Comparison of ENCODE assay signal across 1 cellular context in the genomic region with DNA sequence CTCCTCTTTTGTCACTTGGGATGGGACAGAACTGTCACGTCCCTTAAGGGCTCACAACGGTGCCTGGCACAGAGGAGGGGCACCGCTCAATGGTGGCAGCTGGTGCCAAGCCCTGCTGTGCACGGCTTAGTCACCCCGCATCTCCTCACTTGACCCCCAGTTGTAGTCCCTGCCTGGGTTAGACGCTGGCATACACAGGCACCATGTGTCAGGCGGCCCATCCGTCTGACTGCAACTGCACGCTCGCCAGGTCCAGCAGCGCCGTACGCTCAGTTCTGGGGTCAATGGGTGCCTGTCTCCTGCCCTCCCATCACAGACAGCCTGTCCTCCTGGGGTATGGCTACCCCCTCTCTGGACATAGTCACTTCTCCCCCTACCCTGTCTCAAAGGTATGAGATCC.
TF ChIP-seq lines count a peak whose summit lies in the region.

No MANE protein-coding gene starts in this region.

TF ChIP-seq in H1, 55 proteins besides CTCF, POLR2A, EP300 and RAD21:
- TF ChIP-seq ASH2L (IDR thresholded peaks at IDR 0.05; ENCODE audit: low read length) (no peak), RFX5 (IDR thresholded peaks at IDR 0.05; ENCODE audit: borderline replicate concordance, low read depth, low read length) (no peak), TBP (IDR thresholded peaks at IDR 0.05; ENCODE audit: low read depth, low read length) (no peak), CREB1 (IDR thresholded peaks at IDR 0.05) (no peak), CBX8 (IDR thresholded peaks at IDR 0.05; ENCODE audit: borderline replicate concordance, low read depth, low read length) (no peak)
